ENCODE assay signal across 11 cellular contexts in the genomic region with DNA sequence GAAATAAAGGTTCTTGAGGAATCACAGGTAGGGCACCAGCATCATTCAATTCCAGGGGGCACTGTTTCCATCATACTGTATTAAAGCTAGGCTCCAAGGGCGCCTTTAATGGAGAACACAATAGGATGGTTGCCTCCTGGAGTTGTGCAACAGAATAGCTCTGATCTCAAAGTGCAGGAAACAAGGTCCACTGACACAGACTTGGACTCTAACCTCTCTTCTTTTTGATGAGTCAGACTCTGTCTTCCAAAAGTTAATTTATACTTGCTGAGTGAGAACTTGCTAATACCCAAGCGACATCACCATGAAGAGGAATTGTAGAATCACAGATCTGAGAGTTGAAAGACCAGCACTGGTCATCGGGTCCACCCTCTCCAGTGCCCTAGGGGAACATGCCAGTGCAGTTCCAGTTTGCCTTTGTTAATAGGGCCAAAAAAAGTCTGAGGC.
DNase-seq lines count a peak whose midpoint lies in the region; ATAC-seq, FAIRE-seq and TF ChIP-seq lines count a peak whose summit lies in the region.
"Had no signal": no experiment of that assay in that cellular context is flagged by ENCODE, and none has a peak within 500 bp of the region (broad histone marks: within the 10 kb centered on the region; RNA-seq: fewer than 3 reads in every experiment).

No MANE protein-coding gene starts in this region.

- H3K36me3 ChIP-seq in ascending aorta (no peaks in the 10 kb centered on the region), keratinocyte (ENCODE audit: control insufficient read depth in 2 of 2, extremely low read depth in 1 of 2, insufficient read depth in 2 of 2, low read length in 2 of 2) (no peaks in the 10 kb centered on the region), thoracic aorta (no peaks in the 10 kb centered on the region)

- H2AFZ ChIP-seq in keratinocyte (ENCODE audit: control insufficient read depth, low read length), result no peak overlapping the region

- peak overlapping the region; percentile 33 for H3K4me2 ChIP-seq in keratinocyte (ENCODE audit: control insufficient read depth, extremely low read depth, insufficient read depth, low read depth, low read length)

- peaks cover 12 to 47% of the 10 kb centered on the region in 2 donors for H3K4me1 ChIP-seq in ascending aorta
- peaks cover 60% of the 10 kb centered on the region for H3K4me1 ChIP-seq in keratinocyte (ENCODE audit: control insufficient read depth, extremely low read depth, insufficient read depth, low read length)
- peaks cover 35 to 72% of the 10 kb centered on the region in 2 donors for H3K4me1 ChIP-seq in thoracic aorta (ENCODE audit: control insufficient read depth in 1 of 2, low read depth in 2 of 2)

- no peak for TF ChIP-seq CTCF in ascending aorta (IDR thresholded peaks at IDR 0.05)
- peak; percentile 31 to 46 (median 35) for TF ChIP-seq CTCF in keratinocyte (optimal IDR thresholded peaks at IDR 0.05 in 1 of 3, IDR thresholded peaks at IDR 0.05 in 1 of 3, conservative IDR thresholded peaks at IDR 0.05 in 1 of 3; ENCODE audit: extremely low read depth in 1 of 3, insufficient read depth in 2 of 3, low read length in 3 of 3)
- TF ChIP-seq CTCF in thoracic aorta (IDR thresholded peaks at IDR 0.05), result no peak

- H3K9me3 ChIP-seq in ascending aorta (no peaks in the 10 kb centered on the region), keratinocyte (ENCODE audit: control insufficient read depth, low read depth, low read length) (no peaks in the 10 kb centered on the region), thoracic aorta (no peaks in the 10 kb centered on the region)
- H3K9me3 ChIP-seq: body of pancreas had no signal

- H3K27me3 ChIP-seq in ascending aorta, result no peaks in the 10 kb centered on the region
- no peaks in the 10 kb centered on the region for H3K27me3 ChIP-seq in keratinocyte (ENCODE audit: control insufficient read depth, extremely low read depth, insufficient read depth, low read length)
- no peaks in the 10 kb centered on the region for H3K27me3 ChIP-seq in thoracic aorta (replicated peaks; ENCODE audit: insufficient read depth)
- H3K27me3 ChIP-seq: body of pancreas had no signal

- intact Hi-C loops in ascending aorta (cut with DNase I), result loop anchor here (5.0 kb wide), 1 partner anchor 38 kb away; no protein-coding TSS in a partner anchor

- H3K9ac ChIP-seq in keratinocyte (ENCODE audit: control insufficient read depth, extremely low read depth, insufficient read depth, low read length), result no peak overlapping the region

- DNase-seq in HCEC 1CT (peak; percentile 78), ascending aorta (ENCODE audit: low spot score in 2 of 2) (no peak), keratinocyte (ENCODE audit: low read depth, low spot score) (no peak), thoracic aorta (ENCODE audit: low spot score) (no peak), SK-N-DZ (ENCODE audit: low spot score) (no peak), NCI-H1092 (lab: John Stamatoyannopoulos, UW) (no peak)
- DNase-seq: activated CD4-positive, alpha-beta T cell treated with anti-CD3 and anti-CD28 coated beads, Interleukin-2, amount 10 ng/mL, durations not matched to agents 7 days and 5 days; body of pancreas had no signal

- H4K20me1 ChIP-seq in keratinocyte (ENCODE audit: control insufficient read depth, extremely low read depth, insufficient read depth, low read length), result no peaks in the 10 kb centered on the region

- peaks cover 3% of the 10 kb centered on the region for H3K9me1 ChIP-seq in keratinocyte (ENCODE audit: control insufficient read depth, extremely low read depth, insufficient read depth, low read length)

- H3K4me3 ChIP-seq in ascending aorta (no peak overlapping the region), keratinocyte (ENCODE audit: control insufficient read depth in 2 of 3, extremely low read depth in 1 of 3, insufficient read depth in 2 of 3, low read depth in 1 of 3, low read length in 3 of 3) (no peak overlapping the region), thoracic aorta (no peak overlapping the region)
- H3K4me3 ChIP-seq: body of pancreas had no signal

- H3K27ac ChIP-seq in ascending aorta (peak overlapping the region; percentile 72 to 78), keratinocyte (ENCODE audit: control insufficient read depth, insufficient read depth, low read length) (peak overlapping the region; percentile 36), thoracic aorta (peak overlapping the region; percentile 72 to 84)
- H3K27ac ChIP-seq: RWPE1 had no signal

- peak; percentile 78 for FAIRE-seq in keratinocyte (lab: Jason Lieb, UNC)

- no peak for ATAC-seq in thoracic aorta (ENCODE audit: insufficient number of reproducible peaks, low FRiP score, low read depth)
- ATAC-seq in GM19452 (IDR thresholded peaks at IDR 0.05; ENCODE audit: unreplicated experiment), result no peak
- ATAC-seq in GM19397 (IDR thresholded peaks at IDR 0.05; ENCODE audit: unreplicated experiment), result no peak

- dilution Hi-C loops in keratinocyte (cut with MboI; ENCODE audit: extremely low pct_ligation_motif_present, low sequenced_read_pairs), result no loop called here

- no peaks in the 10 kb centered on the region for H3K79me2 ChIP-seq in keratinocyte (ENCODE audit: control insufficient read depth, insufficient read depth, low read length)

Comparison
In these comparisons a context has a peak if more than half of its experiments do, and no peak if none do; other contexts are left out.
1. CTCF ChIP-seq: peak in keratinocyte (3 of 3); none in ascending aorta (0 of 3) and thoracic aorta (single experiment).
2. Peak in every context shown above with its lines, with median percentiles within 50 percentile points of each other: H3K27ac ChIP-seq.